1 cellular context compared by ENCODE assay signal in the genomic region with DNA sequence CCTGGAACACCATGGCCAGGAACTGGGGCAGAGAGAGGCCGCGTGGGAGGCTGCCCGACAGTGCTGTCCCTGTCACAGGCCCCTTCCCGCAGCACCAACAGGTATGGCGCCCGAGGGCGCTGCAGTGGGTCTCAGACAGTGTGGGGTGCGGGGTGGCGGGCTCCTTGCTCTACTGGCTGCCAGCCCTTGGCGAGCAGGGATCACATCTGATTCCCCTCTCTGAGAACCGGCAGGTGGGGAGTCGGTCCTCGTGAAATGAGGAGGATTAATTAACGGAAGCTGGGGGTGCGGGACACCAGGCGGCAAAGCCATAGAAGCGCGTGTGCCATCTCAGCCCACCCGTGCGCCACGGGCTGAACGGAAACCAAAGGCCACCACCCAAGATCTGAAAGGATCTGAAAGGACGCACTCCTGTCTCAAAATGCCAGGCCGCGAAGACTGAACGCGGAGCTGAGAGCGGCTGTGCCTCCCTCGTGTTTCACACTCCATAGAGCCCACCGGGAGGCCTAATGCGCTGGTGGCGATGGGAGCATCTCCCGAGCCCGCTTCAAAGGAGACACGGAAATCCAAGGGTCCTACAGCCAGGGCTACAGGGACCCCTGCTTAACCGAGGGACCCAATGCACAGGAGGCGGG.
A peak's percentile ranks its signal among the peaks of the same experiment; 100 is the strongest.
TF ChIP-seq lines count a peak whose summit lies in the region.

No MANE protein-coding gene starts in this region.

TF ChIP-seq in K562, 482 proteins besides CTCF, POLR2A, EP300 and RAD21:
- TF ChIP-seq RBFOX2 (IDR thresholded peaks at IDR 0.05; ENCODE audit: low read depth, low read length) (peak; percentile 34; the same call in 1 of the 2 replicates), ZNF57 (CRISPR knock-in tag; IDR thresholded peaks at IDR 0.05) (no peak)
TF ChIP-seq in K562: peak in this region for 1.
